In genomic region chr20:710762-711120, GRCh38 we compare ENCODE assay signal across 27 cellular contexts. TPM values are rescaled to one million over a fixed set of nuclear protein-coding genes. Genes with fewer than 3 reads are reported as not detected.
"Had no signal": no experiment of that assay in that cellular context is flagged by ENCODE, and none has a peak within 500 bp of the region (broad histone marks: within the 10 kb centered on the region; RNA-seq: fewer than 3 reads in every experiment).

No MANE protein-coding gene starts in this region.

- H3K9ac ChIP-seq: parathyroid adenoma, SK-N-SH had no signal

- DNase-seq: activated CD4-positive, alpha-beta T cell treated with anti-CD3 and anti-CD28 coated beads, Interleukin-2, amount 10 ng/mL, durations not matched to agents 7 days and 5 days; activated CD8-positive, alpha-beta T cell treated with anti-CD3 and anti-CD28 coated beads, Interleukin-2, amount 10 ng/mL, durations not matched to agents 7 days and 5 days; activated naive CD4-positive, alpha-beta T cell treated with anti-CD3 and anti-CD28 coated beads, Interleukin-2, amount 10 ng/mL, durations not matched to agents 7 days and 5 days; activated T-cell treated with anti-CD3 and anti-CD28 coated beads, Interleukin-2, amount 50 U/mL, for 24 hours; foreskin keratinocyte; hypothalamus; kidney; stimulated activated CD4-positive, alpha-beta T cell treated with anti-CD3 and anti-CD28 coated beads, Interleukin-2, amount 100 ng/mL, for 24 hours; stimulated activated naive CD4-positive, alpha-beta T cell treated with Interleukin-2 at 50 U/mL for 16 hours; T-helper 1 cell; T1000; thyroid gland had no signal

- H3K27ac Mint-ChIP-seq: activated CD4-positive, alpha-beta T cell treated with anti-CD3 and anti-CD28 coated beads, Interleukin-2, amount 10 ng/mL, durations not matched to agents 7 days and 5 days; activated CD8-positive, alpha-beta T cell treated with anti-CD3 and anti-CD28 coated beads, Interleukin-2, amount 10 ng/mL, durations not matched to agents 7 days and 5 days; activated naive CD4-positive, alpha-beta T cell treated with anti-CD3 and anti-CD28 coated beads, Interleukin-2, amount 10 ng/mL, durations not matched to agents 7 days and 5 days; activated T-cell treated with anti-CD3 and anti-CD28 coated beads, Interleukin-2, amount 50 U/mL, for 24 hours; activated T-helper 2 cell treated with anti-CD3 and anti-CD28 coated beads, Interferon-gamma antibody, Interleukin-2, Interleukin-4, amounts not matched to agents 10 μg/mL and 5 μg/mL and 100 μg/mL, durations not matched to agents 14 hours and 24 hours and 36 hours had no signal

- H3K4me3 ChIP-seq: thyroid gland had no signal

- H3K9me3 Mint-ChIP-seq: activated CD4-positive, alpha-beta T cell treated with anti-CD3 and anti-CD28 coated beads, Interleukin-2, amount 10 ng/mL, durations not matched to agents 7 days and 5 days had no signal

- H3K9me3 ChIP-seq: neutrophil, SK-N-SH, thyroid gland had no signal

- H3K4me1 Mint-ChIP-seq: activated CD4-positive, alpha-beta T cell treated with anti-CD3 and anti-CD28 coated beads, Interleukin-2, amount 10 ng/mL, durations not matched to agents 7 days and 5 days; activated naive CD4-positive, alpha-beta T cell treated with anti-CD3 and anti-CD28 coated beads, Interleukin-2, amount 10 ng/mL, durations not matched to agents 7 days and 5 days had no signal

- H3K79me2 ChIP-seq: parathyroid adenoma had no signal

- H3K27me3 ChIP-seq: thyroid gland had no signal

- H3K27ac ChIP-seq: ascending aorta, foreskin keratinocyte, neutrophil, parathyroid adenoma, thyroid gland had no signal

- H3K4me2 ChIP-seq: SK-N-SH had no signal

- H3K4me1 ChIP-seq: ascending aorta, foreskin keratinocyte had no signal

- H3K36me3 Mint-ChIP-seq: activated naive CD4-positive, alpha-beta T cell treated with anti-CD3 and anti-CD28 coated beads, Interleukin-2, amount 10 ng/mL, durations not matched to agents 7 days and 5 days had no signal

- H2AFZ ChIP-seq: parathyroid adenoma had no signal

- H3K4me3 Mint-ChIP-seq: activated CD4-positive, alpha-beta T cell treated with anti-CD3 and anti-CD28 coated beads, Interleukin-2, amount 10 ng/mL, durations not matched to agents 7 days and 5 days; activated CD8-positive, alpha-beta T cell treated with anti-CD3 and anti-CD28 coated beads, Interleukin-2, amount 10 ng/mL, durations not matched to agents 7 days and 5 days; activated naive CD4-positive, alpha-beta T cell treated with anti-CD3 and anti-CD28 coated beads, Interleukin-2, amount 10 ng/mL, durations not matched to agents 7 days and 5 days; activated T-cell treated with anti-CD3 and anti-CD28 coated beads, Interleukin-2, amount 50 U/mL, for 24 hours had no signal

RNA-seq across cellular contexts. Expression of gene SCRT2, which starts 35.1 kb away (rescaled TPM):
- total RNA-seq: activated CD4-positive, alpha-beta T cell treated with anti-CD3 and anti-CD28 coated beads, Interleukin-2, amount 10 ng/mL, durations not matched to agents 7 days and 5 days; activated CD8-positive, alpha-beta T cell treated with anti-CD3 and anti-CD28 coated beads, Interleukin-2, amount 10 ng/mL, durations not matched to agents 7 days and 5 days; activated T-helper 2 cell treated with anti-CD3 and anti-CD28 coated beads, Interferon-gamma antibody, Interleukin-2, Interleukin-4, amounts not matched to agents 10 μg/mL and 5 μg/mL and 100 μg/mL, durations not matched to agents 14 hours and 24 hours and 36 hours; ascending aorta; bronchial epithelial cell; chondrocyte; dermis microvascular lymphatic vessel endothelial cell; epithelial cell of proximal tubule; fibroblast of lung; foreskin keratinocyte; kidney; left lobe of liver; lung microvascular endothelial cell; mononuclear cell; renal cortical epithelial cell; subcutaneous adipose tissue; thyroid gland had no signal

RNA-seq across cellular contexts. Expression of gene SLC52A3, which starts 57.6 kb away (rescaled TPM):
- total RNA-seq: activated CD4-positive, alpha-beta T cell treated with anti-CD3 and anti-CD28 coated beads, Interleukin-2, amount 10 ng/mL, durations not matched to agents 7 days and 5 days; activated CD8-positive, alpha-beta T cell treated with anti-CD3 and anti-CD28 coated beads, Interleukin-2, amount 10 ng/mL, durations not matched to agents 7 days and 5 days; activated T-helper 2 cell treated with anti-CD3 and anti-CD28 coated beads, Interferon-gamma antibody, Interleukin-2, Interleukin-4, amounts not matched to agents 10 μg/mL and 5 μg/mL and 100 μg/mL, durations not matched to agents 14 hours and 24 hours and 36 hours; chondrocyte; fibroblast of lung; mononuclear cell had no signal
